ENCODE assay signal across 8 cellular contexts in genomic region chr5:122896598-122897282, GRCh38. TPM values are rescaled to one million over a fixed set of nuclear protein-coding genes. Genes with fewer than 3 reads are reported as not detected.
DNase-seq lines count a peak whose midpoint lies in the region; ATAC-seq and TF ChIP-seq lines count a peak whose summit lies in the region.

No MANE protein-coding gene starts in this region.

- TF ChIP-seq POLR2A in NB4 (IDR thresholded peaks at IDR 0.05; ENCODE audit: extremely low read depth, insufficient read length) = no peak

- H3K4me3 ChIP-seq in GM06990 (replicated peaks; ENCODE audit: low read depth, low read length) (no peak overlapping the region), NB4 (ENCODE audit: low read depth, low read length) (no peak overlapping the region), choroid plexus epithelial cell (ENCODE audit: low read depth, low read length) (no peak overlapping the region), osteoblast (ENCODE audit: insufficient read depth, low read length) (no peak overlapping the region)

- no peak for ATAC-seq in HG02678 (IDR thresholded peaks at IDR 0.05; ENCODE audit: unreplicated experiment)
- no peak for ATAC-seq in T-helper 17 cell

- DNase-seq in GM06990 (ENCODE audit: extremely low read depth, insufficient read length) (no peak), NB4 (ENCODE audit: low read depth) (peak; percentile 16), choroid plexus epithelial cell (ENCODE audit: low read depth) (peak; percentile 65), osteoblast (ENCODE audit: insufficient read length, low spot score, missing footprints) (no peak), T-helper 17 cell (no peak), NCI-H526 treated with DMSO at 0.1 percent for 48 hours (lab: John Stamatoyannopoulos, UW) (no peak)
- DNase-seq in activated CD4-positive, alpha-beta T cell treated with anti-CD3 and anti-CD28 coated beads, Interleukin-2, amount 50 U/mL, for 4 hours = no peak

- peaks cover 5% of the 10 kb centered on the region for H3K79me2 ChIP-seq in osteoblast (ENCODE audit: insufficient read depth, low read length)

- no peaks in the 10 kb centered on the region for H3K27me3 Mint-ChIP-seq in T-helper 17 cell

- H3K27ac ChIP-seq in osteoblast (ENCODE audit: low read depth, low read length) = no peak overlapping the region

- H3K27me3 ChIP-seq in GM06990 (replicated peaks; ENCODE audit: control insufficient read depth, insufficient read depth, low read length) (no peaks in the 10 kb centered on the region), osteoblast (ENCODE audit: insufficient read depth, low read length) (no peaks in the 10 kb centered on the region)

- H3K27ac Mint-ChIP-seq in T-helper 17 cell = no peak overlapping the region

- H3K36me3 ChIP-seq in GM06990 (ENCODE audit: control insufficient read depth, insufficient read depth, low read length) = no peaks in the 10 kb centered on the region
- H3K36me3 ChIP-seq in osteoblast (ENCODE audit: insufficient read depth, low read length) = no peaks in the 10 kb centered on the region

- peaks cover 6% of the 10 kb centered on the region for H4K20me1 ChIP-seq in osteoblast (ENCODE audit: insufficient read depth, low read length)

- peaks cover 7% of the 10 kb centered on the region for H3K4me1 Mint-ChIP-seq in T-helper 17 cell

- no peak overlapping the region for H3K4me2 ChIP-seq in osteoblast (ENCODE audit: insufficient read depth, low read length)

- no peak overlapping the region for H2AFZ ChIP-seq in osteoblast (ENCODE audit: low read length)

- H3K36me3 Mint-ChIP-seq in T-helper 17 cell (ENCODE audit: low read depth) = peaks cover under 1% of the 10 kb centered on the region

- no peak overlapping the region for H3K4me3 Mint-ChIP-seq in T-helper 17 cell

- H3K9me3 ChIP-seq in osteoblast (ENCODE audit: low read depth, low read length) = no peaks in the 10 kb centered on the region
- H3K9me3 ChIP-seq in T-helper 17 cell (ENCODE audit: control insufficient read depth, low read length, poor library complexity, severe bottlenecking) = no peaks in the 10 kb centered on the region

- no peaks in the 10 kb centered on the region for H3K4me1 ChIP-seq in osteoblast (ENCODE audit: insufficient read depth, low read length)

- peak; percentile 52 for TF ChIP-seq CTCF in GM06990 (IDR thresholded peaks at IDR 0.05; ENCODE audit: insufficient read depth, low read length, poor library complexity, severe bottlenecking)
- peak; percentile 40 for TF ChIP-seq CTCF in NB4 (IDR thresholded peaks at IDR 0.05; ENCODE audit: low read depth, low read length)
- TF ChIP-seq CTCF in choroid plexus epithelial cell (conservative IDR thresholded peaks at IDR 0.05; ENCODE audit: low read depth, low read length) = peak; percentile 65
- TF ChIP-seq CTCF in osteoblast (IDR thresholded peaks at IDR 0.05; ENCODE audit: extremely low read depth, low read depth, low read length) = peak; percentile 64

RNA-seq across cellular contexts. Expression of gene SNX24, which starts 51.3 kb away (rescaled TPM):
- total RNA-seq in osteoblast (22.7 and 26.4 TPM in 2 replicates), T-helper 17 cell (1 to 10 TPM; 7.3 to 7.7 TPM)

Comparison
In these comparisons a context has a peak if more than half of its experiments do, and no peak if none do; other contexts are left out.
1. DNase-seq: peak in NB4 (single experiment) and choroid plexus epithelial cell (single experiment); none in GM06990 (single experiment), osteoblast (single experiment), T-helper 17 cell (0 of 3), NCI-H526 treated with DMSO at 0.1 percent for 48 hours (single experiment) and activated CD4-positive, alpha-beta T cell treated with anti-CD3 and anti-CD28 coated beads, Interleukin-2, amount 50 U/mL, for 4 hours (0 of 2).
2. Peak in every context shown above with its lines, with median percentiles within 50 percentile points of each other: CTCF ChIP-seq.